In the genomic region with DNA sequence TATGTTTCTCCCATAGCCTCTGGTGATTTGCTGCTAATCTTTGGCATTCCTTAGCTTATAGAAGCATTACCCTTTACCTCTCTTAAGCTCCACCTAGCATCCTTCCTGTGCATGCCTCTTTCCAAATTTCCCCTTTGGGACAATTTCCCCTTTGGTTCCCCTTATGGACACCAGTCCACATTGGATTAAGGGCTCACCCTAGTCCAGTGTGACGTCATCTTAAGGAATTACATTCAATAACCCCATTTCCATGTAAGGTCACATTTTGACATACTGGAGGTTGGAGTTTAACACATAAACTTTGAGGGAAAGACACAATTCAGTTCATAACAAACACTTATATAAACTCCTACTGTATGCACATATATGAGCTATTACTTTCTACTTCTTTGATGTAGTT, we compare ENCODE assay signal across 33 cellular contexts.
DNase-seq lines count a peak whose midpoint lies in the region; ATAC-seq, FAIRE-seq and TF ChIP-seq lines count a peak whose summit lies in the region.
"Had no signal": no experiment of that assay in that cellular context is flagged by ENCODE, and none has a peak within 500 bp of the region (broad histone marks: within the 10 kb centered on the region; RNA-seq: fewer than 3 reads in every experiment).

No MANE protein-coding gene starts in this region.

- FAIRE-seq in HepG2 (lab: Jason Lieb, UNC) = no peak
- FAIRE-seq: A204.1, A549, D721Med had no signal

- DNase-seq in HepG2 (ENCODE audit: low spot score) (no peak), right lobe of liver (no peak), esophagus muscularis mucosa (ENCODE audit: extremely low spot score) (peak; percentile 24), NCI-H2227 (lab: John Stamatoyannopoulos, UW; ENCODE audit: unreplicated experiment) (no peak)
- DNase-seq: 8988T; ACHN; AML-193; BE2C; C1 segment of cervical spinal cord; Caco-2; Calu3; CD4-positive, alpha-beta memory T cell; CD4-positive, alpha-beta T cell; CD4-positive, CD25-positive, alpha-beta regulatory T cell; CD8-positive, alpha-beta memory T cell; CD8-positive, alpha-beta T cell; COR-L47; DMS 273 treated with DMSO at 0.1 percent for 48 hours; DMS153; DMS53; DMS79; DMS79 treated with DMSO at 0.1 percent for 48 hours; DND-41; EL had no signal

- H2AFZ ChIP-seq in HepG2 (ENCODE audit: low read length) = no peak overlapping the region

- ATAC-seq in HepG2 = no peak
- ATAC-seq in right lobe of liver = no peak
- ATAC-seq in HG03280 (IDR thresholded peaks at IDR 0.05; ENCODE audit: unreplicated experiment) = no peak
- ATAC-seq: A549; CD8-positive, alpha-beta T cell had no signal

- TF ChIP-seq CTCF in HepG2 (CRISPR knock-in tag; IDR thresholded peaks at IDR 0.05) = no peak
- no peak for TF ChIP-seq CTCF in right lobe of liver (IDR thresholded peaks at IDR 0.05)
- no peak for TF ChIP-seq CTCF in HEK293 (tag by site-specific recombination; IDR thresholded peaks at IDR 0.05)
- no peak for TF ChIP-seq CTCF in esophagus muscularis mucosa (IDR thresholded peaks at IDR 0.05)

- H3K36me3 ChIP-seq in HepG2 (replicated peaks in 1 of 2; ENCODE audit: control insufficient read depth in 1 of 2, insufficient read depth in 2 of 2, low read length in 2 of 2) (no peaks in the 10 kb centered on the region), right lobe of liver (no peaks in the 10 kb centered on the region), HEK293 (ENCODE audit: control insufficient read depth in 2 of 2, insufficient read depth in 1 of 2, low read length in 2 of 2) (no peaks in the 10 kb centered on the region), esophagus muscularis mucosa (no peaks in the 10 kb centered on the region)
- H3K36me3 ChIP-seq: BE2C; BLaER1; BLaER1 treated with 17β-estradiol and CSF1 and Interleukin-3, amounts not matched to agents 10 nM and 100 nM had no signal

- H3K27me3 ChIP-seq in HepG2 (ENCODE audit: control insufficient read depth in 1 of 2, insufficient read depth in 2 of 2, low read length in 2 of 2) (no peaks in the 10 kb centered on the region), right lobe of liver (no peaks in the 10 kb centered on the region), esophagus muscularis mucosa (no peaks in the 10 kb centered on the region)
- H3K27me3 ChIP-seq: BE2C; BLaER1; BLaER1 treated with 17β-estradiol and CSF1 and Interleukin-3, amounts not matched to agents 10 nM and 100 nM had no signal

- no peak overlapping the region for H3K4me2 ChIP-seq in HepG2 (ENCODE audit: low read depth, low read length)
- H3K4me2 ChIP-seq: A549; BLaER1; BLaER1 treated with 17β-estradiol and CSF1 and Interleukin-3, amounts not matched to agents 10 nM and 100 nM had no signal

- no peaks in the 10 kb centered on the region for H4K20me1 ChIP-seq in HepG2 (ENCODE audit: insufficient read depth, low read length)
- H4K20me1 ChIP-seq: BLaER1; BLaER1 treated with 17β-estradiol and CSF1 and Interleukin-3, amounts not matched to agents 10 nM and 100 nM had no signal

- H3K4me3 ChIP-seq in HepG2 (replicated peaks in 1 of 3; ENCODE audit: insufficient read depth in 1 of 3, low read depth in 2 of 3, low read length in 3 of 3) = no peak overlapping the region
- no peak overlapping the region for H3K4me3 ChIP-seq in right lobe of liver
- no peak overlapping the region for H3K4me3 ChIP-seq in HEK293 (ENCODE audit: low read depth, low read length)
- no peak overlapping the region for H3K4me3 ChIP-seq in esophagus muscularis mucosa
- H3K4me3 ChIP-seq: A549; BLaER1; BLaER1 treated with 17β-estradiol and CSF1 and Interleukin-3, amounts not matched to agents 10 nM and 100 nM had no signal

- intact Hi-C loops in HepG2 (cut with micrococcal nuclease; ENCODE audit: unreplicated experiment) (no loop called here), right lobe of liver (cut with DNase I) (no loop called here), esophagus muscularis mucosa (cut with DNase I) (no loop called here)

- CTCF ChIA-PET in HepG2 (lab: Yijun Ruan, JAX; ENCODE audit: low intra/inter-chr PET ratio, low total read pairs) (no interaction called here), HEK293 (lab: Yijun Ruan, JAX) (interaction anchor here (0.5 kb wide), 1 partner anchor 588 kb away, joined by 3 read pairs; no protein-coding TSS in a partner anchor)

- no peak for TF ChIP-seq POLR2A in HepG2 (IDR thresholded peaks at IDR 0.05; ENCODE audit: insufficient read depth in 1 of 2, low read depth in 2 of 2, low read length in 2 of 2)
- TF ChIP-seq POLR2A in right lobe of liver (IDR thresholded peaks at IDR 0.05) = no peak
- no peak for TF ChIP-seq POLR2A in esophagus muscularis mucosa (IDR thresholded peaks at IDR 0.05; ENCODE audit: low read depth)

- no peak for TF ChIP-seq RAD21 in HepG2 (CRISPR knock-in tag; IDR thresholded peaks at IDR 0.05)

- H3K9me3 ChIP-seq in HepG2 (ENCODE audit: low read length) = peaks cover 77% of the 10 kb centered on the region
- H3K9me3 ChIP-seq in right lobe of liver = no peaks in the 10 kb centered on the region
- H3K9me3 ChIP-seq in HEK293 (ENCODE audit: control insufficient read depth, insufficient read depth, low read depth, low read length) = no peaks in the 10 kb centered on the region; the same call in 1 of the 2 replicates
- peaks cover 0 to 5% (median 2%) of the 10 kb centered on the region in 4 donors for H3K9me3 ChIP-seq in esophagus muscularis mucosa
- H3K9me3 ChIP-seq: BE2C, BLaER1, Caco-2 had no signal

- H3K9ac ChIP-seq in HepG2 (ENCODE audit: insufficient read depth, low read depth, low read length) = no peak overlapping the region
- H3K9ac ChIP-seq: BLaER1; BLaER1 treated with 17β-estradiol and CSF1 and Interleukin-3, amounts not matched to agents 10 nM and 100 nM had no signal

- in situ Hi-C loops in HepG2 (cut with HindIII; ENCODE audit: extremely low pct_ligation_motif_present, low pct_unique_long_range_greater_than_20kb) = no loop called here

- no peaks in the 10 kb centered on the region for H3K4me1 ChIP-seq in HepG2 (ENCODE audit: insufficient read depth, low read length)
- no peaks in the 10 kb centered on the region for H3K4me1 ChIP-seq in right lobe of liver
- no peaks in the 10 kb centered on the region for H3K4me1 ChIP-seq in HEK293 (ENCODE audit: control insufficient read depth, insufficient read depth, low read length)
- H3K4me1 ChIP-seq in esophagus muscularis mucosa = no peaks in the 10 kb centered on the region
- H3K4me1 ChIP-seq: A549; BE2C; BLaER1; BLaER1 treated with 17β-estradiol and CSF1 and Interleukin-3, amounts not matched to agents 10 nM and 100 nM had no signal

- POLR2A ChIA-PET in HepG2 (lab: Yijun Ruan, JAX) = no interaction called here
- POLR2A ChIA-PET in HEK293 (lab: Yijun Ruan, JAX) = no interaction called here

- TF ChIP-seq EP300 in HepG2 (IDR thresholded peaks at IDR 0.05; ENCODE audit: low read depth in 2 of 2, low read length in 2 of 2) (no peak), HepG2 (CRISPR knock-in tag; IDR thresholded peaks at IDR 0.05; ENCODE audit: borderline replicate concordance) (no peak), esophagus muscularis mucosa (IDR thresholded peaks at IDR 0.05) (no peak)

- no TSS peak for BruUV-seq in HepG2 (replicated peaks; lab: Mats Ljungman, UMichigan)

- 0% methylated on average over 1 of the region's 1 CpG for WGBS in HepG2 (ENCODE audit: low lambda C conversion rate)
- 17% methylated on average over 1 of the region's 1 CpG for WGBS in right lobe of liver (ENCODE audit: insufficient coverage, low coverage, low lambda C conversion rate, missing lambda C conversion rate)
- WGBS in esophagus muscularis mucosa = 75% methylated on average over 1 of the region's 1 CpG

- H3K27ac ChIP-seq in HepG2 (ENCODE audit: extremely low read length, insufficient read depth, low read length) (no peak overlapping the region), right lobe of liver (no peak overlapping the region), HEK293 (ENCODE audit: extremely low read depth, low read depth, low read length) (no peak overlapping the region), esophagus muscularis mucosa (replicated peaks in 1 of 4) (no peak overlapping the region)
- H3K27ac ChIP-seq: 22Rv1; A549; BLaER1; BLaER1 treated with 17β-estradiol and CSF1 and Interleukin-3, amounts not matched to agents 10 nM and 100 nM; C4-2B had no signal

- no peaks in the 10 kb centered on the region for H3K79me2 ChIP-seq in HepG2 (ENCODE audit: insufficient read depth, low read length)

TF ChIP-seq in HepG2, 621 proteins besides CTCF, POLR2A, EP300 and RAD21:
- TF ChIP-seq ATF7 (IDR thresholded peaks at IDR 0.05) (peak; percentile 98), ATF7 (CRISPR knock-in tag; IDR thresholded peaks at IDR 0.05) (no peak), SETDB1 (CRISPR knock-in tag; IDR thresholded peaks at IDR 0.05; ENCODE audit: borderline replicate concordance) (no peak), CREB1 (IDR thresholded peaks at IDR 0.05) (peak; percentile 95), CREB1 (CRISPR knock-in tag; IDR thresholded peaks at IDR 0.05) (no peak)

TF ChIP-seq in HEK293, 187 proteins besides CTCF, POLR2A, EP300 and RAD21:
- TF ChIP-seq, protein P1, sequence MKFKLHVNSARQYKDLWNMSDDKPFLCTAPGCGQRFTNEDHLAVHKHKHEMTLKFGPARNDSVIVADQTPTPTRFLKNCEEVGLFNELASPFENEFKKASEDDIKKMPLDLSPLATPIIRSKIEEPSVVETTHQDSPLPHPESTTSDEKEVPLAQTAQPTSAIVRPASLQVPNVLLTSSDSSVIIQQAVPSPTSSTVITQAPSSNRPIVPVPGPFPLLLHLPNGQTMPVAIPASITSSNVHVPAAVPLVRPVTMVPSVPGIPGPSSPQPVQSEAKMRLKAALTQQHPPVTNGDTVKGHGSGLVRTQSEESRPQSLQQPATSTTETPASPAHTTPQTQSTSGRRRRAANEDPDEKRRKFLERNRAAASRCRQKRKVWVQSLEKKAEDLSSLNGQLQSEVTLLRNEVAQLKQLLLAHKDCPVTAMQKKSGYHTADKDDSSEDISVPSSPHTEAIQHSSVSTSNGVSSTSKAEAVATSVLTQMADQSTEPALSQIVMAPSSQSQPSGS (tag by site-specific recombination; IDR thresholded peaks at IDR 0.05; ENCODE audit: low read depth) = 0 out of 2 replicates have a peak, but pooled peaks have one; percentile 21
- no peak for TF ChIP-seq HOXA7 (CRISPR knock-in tag; IDR thresholded peaks at IDR 0.05; ENCODE audit: borderline replicate concordance)
